ENCODE assay signal across 14 cellular contexts in the genomic region with DNA sequence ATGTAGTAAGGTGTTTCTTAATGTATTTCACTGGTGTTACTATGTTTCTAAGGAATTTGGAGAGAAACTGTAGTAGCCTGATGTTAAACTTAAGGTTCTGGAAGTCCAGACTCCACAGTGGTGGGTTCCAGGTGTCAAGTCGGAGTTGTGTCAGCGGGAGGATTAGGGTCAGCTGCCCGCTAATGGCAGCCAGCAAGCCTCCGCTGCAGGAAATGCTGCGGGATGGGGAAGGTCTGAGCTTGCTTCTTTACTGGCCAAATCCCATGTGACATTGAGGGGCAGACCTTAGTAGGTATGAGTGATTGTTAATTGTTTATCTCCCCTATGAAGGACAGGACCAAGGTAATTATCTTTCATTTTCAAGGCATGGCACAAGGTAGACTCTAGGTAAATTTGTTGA. TPM values are rescaled to one million over a fixed set of nuclear protein-coding genes. Genes with fewer than 3 reads are reported as not detected.
DNase-seq lines count a peak whose midpoint lies in the region; TF ChIP-seq lines count a peak whose summit lies in the region.
"Had no signal": no experiment of that assay in that cellular context is flagged by ENCODE, and none has a peak within 500 bp of the region (broad histone marks: within the 10 kb centered on the region; RNA-seq: fewer than 3 reads in every experiment).

No MANE protein-coding gene starts in this region.

- 65% methylated on average over 5 of the region's 5 CpGs; no CpG with 5 or more reads in 1 of the 2 experiments for WGBS in endodermal cell (ENCODE audit: insufficient coverage in 1 of 2, insufficient read length in 1 of 2), 2 experiments

- H3K27me3 ChIP-seq in left ventricle myocardium inferior (ENCODE audit: low read depth) = no peaks in the 10 kb centered on the region
- no peaks in the 10 kb centered on the region for H3K27me3 ChIP-seq in right atrium auricular region
- H3K27me3 ChIP-seq in endodermal cell (ENCODE audit: control insufficient read depth, insufficient read depth, low read length, poor library complexity, severe bottlenecking) = no peaks in the 10 kb centered on the region
- no peaks in the 10 kb centered on the region for H3K27me3 ChIP-seq in neural progenitor cell

- H3K4me3 Mint-ChIP-seq in endodermal cell (no peak overlapping the region), neural progenitor cell (peak overlapping the region; percentile 25), progenitor cell of endocrine pancreas (ENCODE audit: low read depth) (no peak overlapping the region), HFFc6 (no peak overlapping the region)

- peaks cover 41% of the 10 kb centered on the region for H3F3A ChIP-seq in neural progenitor cell (ENCODE audit: low read depth)

- peaks cover 34% of the 10 kb centered on the region for H4K20me1 ChIP-seq in neural progenitor cell (ENCODE audit: low read depth)

- H3K4me1 ChIP-seq in left ventricle myocardium inferior (peaks cover 25% of the 10 kb centered on the region), right atrium auricular region (peaks cover 0 to 25% of the 10 kb centered on the region in 2 donors), endodermal cell (ENCODE audit: control insufficient read depth, insufficient read depth, low read length) (peaks cover 4% of the 10 kb centered on the region), neural progenitor cell (peaks cover 34% of the 10 kb centered on the region)

- no peaks in the 10 kb centered on the region for H3K9me3 Mint-ChIP-seq in endodermal cell
- H3K9me3 Mint-ChIP-seq in neural progenitor cell = no peaks in the 10 kb centered on the region
- no peaks in the 10 kb centered on the region for H3K9me3 Mint-ChIP-seq in progenitor cell of endocrine pancreas (ENCODE audit: low read depth)
- H3K9me3 Mint-ChIP-seq in HFFc6 = no peaks in the 10 kb centered on the region

- H3K9ac ChIP-seq in endodermal cell (ENCODE audit: extremely low read depth, low read length, poor library complexity, severe bottlenecking) (no peak overlapping the region), neural progenitor cell (no peak overlapping the region)

- H3K36me3 ChIP-seq in left ventricle myocardium inferior = no peaks in the 10 kb centered on the region
- H3K36me3 ChIP-seq in right atrium auricular region = no peaks in the 10 kb centered on the region
- H3K36me3 ChIP-seq in endodermal cell (ENCODE audit: control insufficient read depth, insufficient read depth, low read length) = no peaks in the 10 kb centered on the region
- no peaks in the 10 kb centered on the region for H3K36me3 ChIP-seq in neural progenitor cell

- H3K4me3 ChIP-seq in left ventricle myocardium inferior (peak overlapping the region; percentile 18), right atrium auricular region (peak overlapping the region in 1 of 2 donors; percentile 0), endodermal cell (ENCODE audit: low read length) (no peak overlapping the region), neural progenitor cell (peak overlapping the region; percentile 23)

- intact Hi-C loops in left ventricle myocardium inferior (cut with micrococcal nuclease) (loop anchor here (10.0 kb wide), 1 partner anchor 209 kb away; no protein-coding TSS in a partner anchor), posterior cingulate gyrus (cut with DNase I) (loop anchor here (10.0 kb wide), 1 partner anchor 219 kb away; no protein-coding TSS in a partner anchor)

- H3K9me3 ChIP-seq in left ventricle myocardium inferior (replicated peaks) (no peaks in the 10 kb centered on the region), right atrium auricular region (no peaks in the 10 kb centered on the region), endodermal cell (ENCODE audit: control insufficient read depth, low read length) (no peaks in the 10 kb centered on the region), neural progenitor cell (ENCODE audit: low read depth) (no peaks in the 10 kb centered on the region)

- DNase-seq in left ventricle myocardium inferior (no peak), right atrium auricular region (ENCODE audit: low spot score) (no peak), endodermal cell (peak; percentile 60), neural progenitor cell (ENCODE audit: low spot score) (peak; percentile 68), posterior cingulate gyrus (no peak), progenitor cell of endocrine pancreas (ENCODE audit: low spot score, unreplicated experiment) (no peak), dermis blood vessel endothelial cell (no peak), HFFc6 (no peak)
- DNase-seq: C1 segment of cervical spinal cord, KG1, NCI-H1105, NCI-H187 treated with DMSO at 0.1 percent for 48 hours, NCI-H2171, NCI-H774 had no signal

- peaks cover 31% of the 10 kb centered on the region for H3K79me2 ChIP-seq in neural progenitor cell (ENCODE audit: low read depth)

- peaks cover 51% of the 10 kb centered on the region for H3K4me1 Mint-ChIP-seq in endodermal cell
- H3K4me1 Mint-ChIP-seq in neural progenitor cell = peaks cover 38% of the 10 kb centered on the region
- H3K4me1 Mint-ChIP-seq in progenitor cell of endocrine pancreas (ENCODE audit: low read depth) = peaks cover 38% of the 10 kb centered on the region
- peaks cover 28% of the 10 kb centered on the region for H3K4me1 Mint-ChIP-seq in HFFc6 (ENCODE audit: low read depth)

- H3K27ac Mint-ChIP-seq in endodermal cell = no peak overlapping the region
- no peak overlapping the region for H3K27ac Mint-ChIP-seq in neural progenitor cell
- no peak overlapping the region for H3K27ac Mint-ChIP-seq in progenitor cell of endocrine pancreas
- no peak overlapping the region for H3K27ac Mint-ChIP-seq in HFFc6

- H3K36me3 Mint-ChIP-seq in endodermal cell (ENCODE audit: low read depth) = no peaks in the 10 kb centered on the region
- H3K36me3 Mint-ChIP-seq in neural progenitor cell = no peaks in the 10 kb centered on the region
- no peaks in the 10 kb centered on the region for H3K36me3 Mint-ChIP-seq in progenitor cell of endocrine pancreas (ENCODE audit: insufficient read depth)
- H3K36me3 Mint-ChIP-seq in HFFc6 (ENCODE audit: low read depth) = no peaks in the 10 kb centered on the region

- no peak overlapping the region for H2AFZ ChIP-seq in neural progenitor cell (replicated peaks)

- no peaks in the 10 kb centered on the region for H3K27me3 Mint-ChIP-seq in endodermal cell (ENCODE audit: insufficient read depth)
- H3K27me3 Mint-ChIP-seq in neural progenitor cell (ENCODE audit: insufficient read depth, low read depth) = peaks cover 21% of the 10 kb centered on the region
- no peaks in the 10 kb centered on the region for H3K27me3 Mint-ChIP-seq in progenitor cell of endocrine pancreas
- H3K27me3 Mint-ChIP-seq in HFFc6 (ENCODE audit: insufficient read depth) = peaks cover 3% of the 10 kb centered on the region

- TF ChIP-seq CTCF in left ventricle myocardium inferior (IDR thresholded peaks at IDR 0.05; ENCODE audit: borderline replicate concordance) (no peak), right atrium auricular region (IDR thresholded peaks at IDR 0.05) (no peak), endodermal cell (conservative IDR thresholded peaks at IDR 0.05) (no peak), neural progenitor cell (IDR thresholded peaks at IDR 0.05) (no peak), progenitor cell of endocrine pancreas (IDR thresholded peaks at IDR 0.05; ENCODE audit: unreplicated experiment) (no peak), HFFc6 (IDR thresholded peaks at IDR 0.05) (no peak)

- peak overlapping the region; percentile 80 for H3K4me2 ChIP-seq in neural progenitor cell

- peak overlapping the region; percentile 98 for H3K27ac ChIP-seq in left ventricle myocardium inferior (replicated peaks)
- H3K27ac ChIP-seq in right atrium auricular region = peak overlapping the region in 1 of 2 donors; percentile 98
- H3K27ac ChIP-seq in endodermal cell (ENCODE audit: low read depth, low read length) = no peak overlapping the region
- no peak overlapping the region for H3K27ac ChIP-seq in neural progenitor cell

RNA-seq across cellular contexts. Expression of gene ARID1B, which starts 3.7 kb away (rescaled TPM):
- total RNA-seq in left ventricle myocardium inferior (43.4 TPM), right atrium auricular region (10 to 100 TPM; 43.9 to 44.6 TPM), endodermal cell (100 to 1,000 TPM in 1 of 2 donors, 10 to 100 TPM in 1; 74.0 to 110 TPM), neural progenitor cell (ENCODE audit: low replicate concordance) (52.8 and 62.1 TPM in 2 replicates), progenitor cell of endocrine pancreas (152 and 153 TPM in 2 replicates), dermis blood vessel endothelial cell (37.8 and 45.9 TPM in 2 replicates)
- polyA plus RNA-seq in endodermal cell (2013, experiment 1 of 2) = 44.9 TPM
- polyA plus RNA-seq in endodermal cell (2013, experiment 2 of 2) = 47.0 TPM
- total RNA-seq in HFFc6 (2021; fragmentation: NEBNext Ultra II Directional; extraction: Animal tissue kit (Norgen Biotek cat#: 25700)) = 10 to 100 TPM; 32.5 to 44.3 (median 36.5) TPM

Comparison
In these comparisons a context has a peak if more than half of its experiments do, and no peak if none do; other contexts are left out.
1. DNase-seq: peak in endodermal cell (single experiment) and neural progenitor cell (single experiment); none in left ventricle myocardium inferior (single experiment), right atrium auricular region (single experiment), posterior cingulate gyrus (0 of 10), progenitor cell of endocrine pancreas (single experiment), dermis blood vessel endothelial cell (single experiment) and HFFc6 (single experiment).